2 cellular contexts compared by ENCODE assay signal in genomic region chr17:52150935-52151334, GRCh38.
TF ChIP-seq lines count a peak whose summit lies in the region.

No MANE protein-coding gene starts in this region.

TF ChIP-seq in HepG2, 621 proteins besides CTCF, POLR2A, EP300 and RAD21:
- TF ChIP-seq ATF7 (IDR thresholded peaks at IDR 0.05) = peak; percentile 97
- TF ChIP-seq ATF7 (CRISPR knock-in tag; IDR thresholded peaks at IDR 0.05) = no peak
- no peak for TF ChIP-seq ZNF225 (CRISPR knock-in tag; IDR thresholded peaks at IDR 0.05)
- peak; percentile 65 for TF ChIP-seq CREB1 (IDR thresholded peaks at IDR 0.05)
- no peak for TF ChIP-seq CREB1 (CRISPR knock-in tag; IDR thresholded peaks at IDR 0.05)

TF ChIP-seq in GM12878, 131 proteins besides CTCF, POLR2A, EP300 and RAD21:
- TF ChIP-seq BCL3 (IDR thresholded peaks at IDR 0.05; ENCODE audit: borderline replicate concordance, insufficient read depth, low read depth, low read length, poor library complexity, severe bottlenecking) (no peak), ATF7 (IDR thresholded peaks at IDR 0.05; ENCODE audit: low read depth) (peak; percentile 24; the same call in 1 of the 2 replicates), NFYA (IDR thresholded peaks at IDR 0.05; ENCODE audit: borderline replicate concordance, low read depth, low read length) (no peak), EZH2 (IDR thresholded peaks at IDR 0.05; ENCODE audit: borderline replicate concordance, control insufficient read depth, low read depth, low read length) (no peak)
